Comparison of ENCODE assay signal across 20 cellular contexts in the genomic region with DNA sequence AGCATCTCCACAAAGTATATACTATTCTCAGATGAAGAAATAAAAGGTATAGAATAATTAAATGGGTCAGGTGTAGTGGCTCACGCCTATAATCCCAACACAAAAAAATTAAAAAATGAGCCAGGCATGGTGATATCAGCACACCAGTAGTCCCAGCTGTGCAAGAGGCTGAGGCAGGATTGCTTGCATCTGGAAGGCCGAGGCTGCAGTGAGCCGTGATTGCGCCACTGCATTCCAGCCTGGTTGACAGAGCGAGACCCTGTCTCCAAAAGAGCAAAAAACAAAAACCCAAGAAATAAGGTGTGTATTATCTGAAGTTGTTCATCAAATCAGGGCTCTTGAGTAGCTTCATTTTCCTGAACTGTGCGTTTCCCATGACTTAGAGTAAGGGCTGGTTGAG.
DNase-seq lines count a peak whose midpoint lies in the region; ATAC-seq, FAIRE-seq and TF ChIP-seq lines count a peak whose summit lies in the region.
"Had no signal": no experiment of that assay in that cellular context is flagged by ENCODE, and none has a peak within 500 bp of the region (broad histone marks: within the 10 kb centered on the region; RNA-seq: fewer than 3 reads in every experiment).

No MANE protein-coding gene starts in this region.

- H2BK15ac ChIP-seq in H1 (ENCODE audit: low read length): no peak overlapping the region

- H3K56ac ChIP-seq in H1 (replicated peaks; ENCODE audit: insufficient read length, low read depth, low read length): no peak overlapping the region

- H3K14ac ChIP-seq in H1 (ENCODE audit: insufficient read length): no peak overlapping the region

- no peak for TF ChIP-seq RAD21 in H1 (IDR thresholded peaks at IDR 0.05 in 1 of 2, conservative IDR thresholded peaks at IDR 0.05 in 1 of 2; ENCODE audit: low read depth in 2 of 2, low read length in 2 of 2)

- H3K4me3 ChIP-seq in AG04450 (ENCODE audit: low read depth, low read length): no peak overlapping the region
- H3K4me3 ChIP-seq in H1 (ENCODE audit: extremely low read depth in 1 of 4, insufficient read depth in 2 of 4, low read depth in 3 of 4, low read length in 4 of 4): no peak overlapping the region
- no peak overlapping the region for H3K4me3 ChIP-seq in brain microvascular endothelial cell (ENCODE audit: low read depth, low read length)
- H3K4me3 ChIP-seq: Peyer's patch had no signal

- H3K23me2 ChIP-seq in H1 (ENCODE audit: low read depth, low read length): no peaks in the 10 kb centered on the region

- H3K9me3 ChIP-seq in AG04450 (ENCODE audit: control insufficient read depth, insufficient read depth, low read length) (no peaks in the 10 kb centered on the region), H1 (ENCODE audit: insufficient read depth in 2 of 2, low read depth in 1 of 2, low read length in 1 of 2) (no peaks in the 10 kb centered on the region)
- H3K9me3 ChIP-seq: Peyer's patch had no signal

- no peak for TF ChIP-seq CTCF in AG04450 (IDR thresholded peaks at IDR 0.05; ENCODE audit: low read depth, low read length)
- TF ChIP-seq CTCF in H1 (IDR thresholded peaks at IDR 0.05; ENCODE audit: control extremely low read depth in 1 of 3, insufficient read depth in 1 of 3, low read depth in 1 of 3, low read length in 3 of 3): no peak
- TF ChIP-seq CTCF in brain microvascular endothelial cell (IDR thresholded peaks at IDR 0.05; ENCODE audit: low read depth, low read length, missing control alignments): no peak

- POLR2A ChIA-PET in AG04450 (lab: Yijun Ruan, JAX) (interaction anchor here (1.4 to 1.7 kb wide), 2 partner anchors 19 to 83 kb away, joined by 4 to 8 read pairs; a partner anchor contains a TSS), H1 (lab: Charles Lee; ENCODE audit: partially characterized antibody) (no interaction called here)

- no peak overlapping the region for H3K4me3 Mint-ChIP-seq in stimulated activated naive CD8-positive, alpha-beta T cell treated with anti-CD3 and anti-CD28 coated beads, Interleukin-15, amount 100 ng/mL, for 72 hours
- H3K4me3 Mint-ChIP-seq: CD14-positive monocyte, H9 had no signal

- WGBS in H1 (ENCODE audit: extremely low coverage in 1 of 2, insufficient coverage in 1 of 2, insufficient read length in 1 of 2, insufficient replicate concordance in 2 of 2, low coverage in 1 of 2, low lambda C conversion rate in 2 of 2, missing lambda C conversion rate in 1 of 2), 2 experiments: 95% methylated on average over 6 of the region's 6 CpGs; no CpG with 5 or more reads in 1 of the 2 experiments

- CTCF ChIA-PET in AG04450 (lab: Charles Lee) (no interaction called here), H1 (lab: Charles Lee; ENCODE audit: partially characterized antibody) (interaction anchor here (0.5 to 1.3 kb wide), 3 partner anchors 86 to 1331 kb away, joined by 3 to 4 read pairs (median 3); no protein-coding TSS in a partner anchor)

- H3K36me3 ChIP-seq in H1 (ENCODE audit: control insufficient read depth in 2 of 4, insufficient read depth in 4 of 4, low read length in 3 of 4) (no peaks in the 10 kb centered on the region), brain microvascular endothelial cell (replicated peaks) (no peaks in the 10 kb centered on the region)
- H3K36me3 ChIP-seq: Peyer's patch had no signal

- H4K91ac ChIP-seq in H1 (replicated peaks; ENCODE audit: insufficient read length, low read length): no peak overlapping the region

- no peak for FAIRE-seq in H1 (lab: Jason Lieb, UNC)
- FAIRE-seq: A204.1 had no signal

- H3K79me1 ChIP-seq in H1 (ENCODE audit: low read depth, low read length): no peaks in the 10 kb centered on the region

- H3K27me3 ChIP-seq in AG04450 (ENCODE audit: control insufficient read depth, insufficient read depth, low read length): no peaks in the 10 kb centered on the region
- H3K27me3 ChIP-seq in H1 (replicated peaks in 1 of 4; ENCODE audit: control insufficient read depth in 3 of 4, extremely low read depth in 1 of 4, insufficient read depth in 3 of 4, low read length in 3 of 4): no peaks in the 10 kb centered on the region
- H3K27me3 ChIP-seq in brain microvascular endothelial cell (replicated peaks): no peaks in the 10 kb centered on the region
- H3K27me3 ChIP-seq: Peyer's patch had no signal

- TF ChIP-seq POLR2A in H1 (IDR thresholded peaks at IDR 0.05; ENCODE audit: control extremely low read depth in 1 of 2, low read depth in 2 of 2, low read length in 2 of 2): no peak

- no peak overlapping the region for H2BK12ac ChIP-seq in H1 (ENCODE audit: low read depth, low read length)

- in situ Hi-C loops in brain microvascular endothelial cell (cut with HindIII; ENCODE audit: low pct_ligation_motif_present, low sequenced_read_pairs): no loop called here

- peak overlapping the region; percentile 29; the same call in 1 of the 2 replicates for H2AFZ ChIP-seq in H1 (ENCODE audit: low read length)

- no peak for DNase-seq in AG04450 (ENCODE audit: low read depth, low spot score)
- peak; percentile 56 for DNase-seq in HCEC 1CT
- DNase-seq in H1 (ENCODE audit: low read depth in 1 of 2, low spot score in 2 of 2): no peak
- peak; percentile 27 for DNase-seq in left kidney (ENCODE audit: low read depth, low spot score)
- DNase-seq in stimulated activated naive CD8-positive, alpha-beta T cell treated with anti-CD3 and anti-CD28 coated beads, Interleukin-15, amount 100 ng/mL, for 72 hours: no peak
- no peak for DNase-seq in KG1 (lab: John Stamatoyannopoulos, UW)
- no peak for DNase-seq in brain microvascular endothelial cell
- DNase-seq: COR-L47, DMS53, GDM1, H9, MV-4-11, NCI-H1417 treated with DMSO at 0.1 percent for 48 hours, NCI-H2029 treated with DMSO at 0.1 percent for 48 hours, NCI-H524, Peyer's patch, SHP77 treated with DMSO at 0.1 percent for 48 hours had no signal

- TF ChIP-seq EP300 in H1 (IDR thresholded peaks at IDR 0.05; ENCODE audit: borderline replicate concordance in 1 of 2, low read depth in 2 of 2, low read length in 2 of 2): no peak

- H2BK5ac ChIP-seq in H1 (ENCODE audit: low read depth, low read length): no peak overlapping the region

- no peaks in the 10 kb centered on the region for H3K4me1 Mint-ChIP-seq in stimulated activated naive CD8-positive, alpha-beta T cell treated with anti-CD3 and anti-CD28 coated beads, Interleukin-15, amount 100 ng/mL, for 72 hours
- H3K4me1 Mint-ChIP-seq: CD14-positive monocyte had no signal

- no peaks in the 10 kb centered on the region for H4K20me1 ChIP-seq in H1 (replicated peaks in 1 of 2; ENCODE audit: control insufficient read depth in 1 of 2, insufficient read depth in 2 of 2, low read length in 2 of 2)

- no peak overlapping the region for H3K4ac ChIP-seq in H1 (replicated peaks; ENCODE audit: insufficient read length, low read depth, low read length)

- no peak overlapping the region for H2AK5ac ChIP-seq in H1 (ENCODE audit: low read depth, low read length)

- H3K18ac ChIP-seq in H1 (ENCODE audit: extremely low read depth, low read length): no peak overlapping the region

- H3K27ac ChIP-seq in AG04450 (ENCODE audit: low read depth, low read length): peak overlapping the region; percentile 21
- H3K27ac ChIP-seq in H1 (ENCODE audit: low read depth, low read length): no peak overlapping the region
- H3K27ac ChIP-seq in brain microvascular endothelial cell: no peak overlapping the region
- H3K27ac ChIP-seq: Peyer's patch had no signal

- H3K4me2 ChIP-seq in H1 (ENCODE audit: insufficient read depth in 1 of 2, low read depth in 2 of 2, low read length in 2 of 2): no peak overlapping the region

- no peak overlapping the region for H3K9ac ChIP-seq in H1 (replicated peaks in 1 of 4; ENCODE audit: extremely low read depth in 1 of 4, low read depth in 3 of 4, low read length in 3 of 4)

- H3K27ac Mint-ChIP-seq in stimulated activated naive CD8-positive, alpha-beta T cell treated with anti-CD3 and anti-CD28 coated beads, Interleukin-15, amount 100 ng/mL, for 72 hours: no peak overlapping the region
- H3K27ac Mint-ChIP-seq: H9 had no signal

- H3K79me2 ChIP-seq in H1 (ENCODE audit: control insufficient read depth in 1 of 2, insufficient read depth in 2 of 2, low read length in 2 of 2): no peaks in the 10 kb centered on the region

- no peaks in the 10 kb centered on the region for H3K4me1 ChIP-seq in H1 (replicated peaks in 1 of 4; ENCODE audit: control insufficient read depth in 3 of 4, insufficient read depth in 4 of 4, low read length in 3 of 4)
- H3K4me1 ChIP-seq: Peyer's patch had no signal

- H2BK20ac ChIP-seq in H1 (ENCODE audit: low read length): no peak overlapping the region

- H2BK120ac ChIP-seq in H1 (replicated peaks; ENCODE audit: low read depth, low read length): no peak overlapping the region

- H3K9me3 Mint-ChIP-seq in stimulated activated naive CD8-positive, alpha-beta T cell treated with anti-CD3 and anti-CD28 coated beads, Interleukin-15, amount 100 ng/mL, for 72 hours: no peaks in the 10 kb centered on the region
- H3K9me3 Mint-ChIP-seq: H9 had no signal

- no peaks in the 10 kb centered on the region for H3K27me3 Mint-ChIP-seq in stimulated activated naive CD8-positive, alpha-beta T cell treated with anti-CD3 and anti-CD28 coated beads, Interleukin-15, amount 100 ng/mL, for 72 hours

- H4K5ac ChIP-seq in H1 (ENCODE audit: insufficient read length, low read depth, low read length): no peak overlapping the region

- no peak overlapping the region for H3K23ac ChIP-seq in H1 (ENCODE audit: insufficient read length)

- ATAC-seq in stimulated activated naive CD8-positive, alpha-beta T cell treated with anti-CD3 and anti-CD28 coated beads, Interleukin-15, amount 100 ng/mL, for 72 hours: no peak
- no peak for ATAC-seq in esophagus mucosa

- H4K8ac ChIP-seq in H1 (ENCODE audit: extremely low read depth, insufficient read depth, low read length): no peak overlapping the region

TF ChIP-seq in H1, 55 proteins besides CTCF, POLR2A, EP300 and RAD21:
- TF ChIP-seq CEBPB (IDR thresholded peaks at IDR 0.05; ENCODE audit: low read depth, low read length) (peak; percentile 72), GABPA (IDR thresholded peaks at IDR 0.05; ENCODE audit: borderline replicate concordance, insufficient read depth, low read length) (no peak)
TF ChIP-seq in H1: peak in this region for 1.

Comparison
In these comparisons a context has a peak if more than half of its experiments do, and no peak if none do; other contexts are left out.
1. DNase-seq: peak in HCEC 1CT (single experiment) and left kidney (single experiment); none in AG04450 (single experiment), H1 (0 of 2), stimulated activated naive CD8-positive, alpha-beta T cell treated with anti-CD3 and anti-CD28 coated beads, Interleukin-15, amount 100 ng/mL, for 72 hours (0 of 2), KG1 (single experiment) and brain microvascular endothelial cell (single experiment).